In the genomic region with DNA sequence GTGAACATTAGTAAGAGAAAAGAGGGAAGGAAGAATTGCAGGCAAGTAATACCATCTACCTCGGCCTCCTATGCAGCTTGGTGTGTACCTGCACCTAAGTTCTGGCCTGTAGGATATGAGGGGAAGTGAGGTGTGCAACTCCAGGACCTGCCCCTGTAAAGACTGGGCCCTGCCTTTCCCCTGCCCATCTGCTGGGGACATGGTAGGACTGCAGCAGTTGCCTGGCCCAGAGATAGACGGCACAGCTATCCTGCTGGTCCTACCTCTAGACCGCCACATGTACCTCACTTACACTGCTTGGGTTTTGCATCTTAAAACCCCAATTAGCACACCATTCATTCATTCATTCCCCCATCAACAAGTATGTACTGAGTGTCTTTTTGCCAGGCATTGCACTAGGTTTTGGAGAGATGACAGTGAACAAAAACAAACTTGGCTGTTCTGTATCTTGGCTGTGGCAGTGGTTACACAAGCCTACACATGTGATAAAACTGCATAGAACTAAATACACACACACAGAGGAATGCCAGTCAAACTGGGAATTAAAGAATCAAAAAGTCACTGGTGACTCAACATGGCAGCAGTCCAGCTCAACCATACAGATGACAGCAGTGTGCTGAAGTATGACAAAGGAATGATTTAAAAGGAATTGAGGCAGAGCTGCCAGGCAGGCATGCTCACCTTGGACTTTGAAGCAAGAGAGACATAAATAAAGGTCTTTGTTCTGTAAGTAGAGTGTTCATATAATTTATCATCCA, we compare ENCODE assay signal across 8 cellular contexts. TPM values are rescaled to one million over a fixed set of nuclear protein-coding genes. Genes with fewer than 3 reads are reported as not detected.
DNase-seq lines count a peak whose midpoint lies in the region; ATAC-seq and TF ChIP-seq lines count a peak whose summit lies in the region.

No MANE protein-coding gene starts in this region.

- peaks cover 0 to 2% (median 0%) of the 10 kb centered on the region in 3 donors for H3K27me3 Mint-ChIP-seq in CD14-positive monocyte (ENCODE audit: low read depth in 3 of 3)

- H3K36me3 Mint-ChIP-seq in CD14-positive monocyte, result peaks cover 21 to 22% of the 10 kb centered on the region in 2 donors

- no peak for TF ChIP-seq CTCF in CD14-positive monocyte (IDR thresholded peaks at IDR 0.05)
- no peak for TF ChIP-seq CTCF in esophagus muscularis mucosa (IDR thresholded peaks at IDR 0.05)

- H3K9me3 Mint-ChIP-seq in CD14-positive monocyte, result peaks cover 0 to 10% (median 2%) of the 10 kb centered on the region in 7 donors

- intact Hi-C loops in CD14-positive monocyte (cut with micrococcal nuclease), result loop anchor here in 1 of 2 donors (5.0 kb wide), 1 partner anchor 36 kb away; a partner anchor contains a TSS
- intact Hi-C loops in esophagus muscularis mucosa (cut with DNase I), result no loop called here

- no peak for TF ChIP-seq POLR2A in esophagus muscularis mucosa (IDR thresholded peaks at IDR 0.05; ENCODE audit: low read depth)

- TF ChIP-seq EP300 in esophagus muscularis mucosa (IDR thresholded peaks at IDR 0.05), result no peak

- WGBS in esophagus muscularis mucosa, result 89% methylated on average over 3 of the region's 3 CpGs

- H3K36me3 ChIP-seq in esophagus muscularis mucosa, result peaks cover 0 to 7% (median 6%) of the 10 kb centered on the region in 4 donors

- H3K27me3 ChIP-seq in esophagus muscularis mucosa, result no peaks in the 10 kb centered on the region

- H3K4me1 Mint-ChIP-seq in CD14-positive monocyte, result peaks cover 60% of the 10 kb centered on the region

- H3K4me3 ChIP-seq in esophagus muscularis mucosa, result no peak overlapping the region

- DNase-seq in CD14-positive monocyte (ENCODE audit: low spot score) (peak; percentile 76), NCI-H226 (peak; percentile 62), esophagus muscularis mucosa (ENCODE audit: extremely low spot score) (peak; percentile 34), pons (ENCODE audit: low spot score) (peak; percentile 51), Kasumi-1 (lab: John Stamatoyannopoulos, UW) (no peak), NCI-H446 (lab: John Stamatoyannopoulos, UW) (no peak), HuH-7 (ENCODE audit: low spot score) (no peak)

- H3K9me3 ChIP-seq in esophagus muscularis mucosa, result no peaks in the 10 kb centered on the region

- peaks cover 31 to 48% (median 41%) of the 10 kb centered on the region in 4 donors for H3K4me1 ChIP-seq in esophagus muscularis mucosa

- H3K27ac Mint-ChIP-seq in CD14-positive monocyte, result peak overlapping the region; percentile 56 to 85 (median 68)

- H3K27ac ChIP-seq in esophagus muscularis mucosa (replicated peaks in 1 of 4), result peak overlapping the region in 3 of 4 donors; percentile 10 to 60 (median 47)

- no peak for ATAC-seq in GM18861 (IDR thresholded peaks at IDR 0.05; ENCODE audit: unreplicated experiment)

- no peak overlapping the region for H3K4me3 Mint-ChIP-seq in CD14-positive monocyte

RNA-seq across cellular contexts. Expression of a gene that starts 23.3 kb away (rescaled TPM):
- 100 to 1,000 TPM; 385 to 523 TPM for polyA plus RNA-seq in CD14-positive monocyte
- total RNA-seq in esophagus muscularis mucosa, result 100 to 1,000 TPM; 132 to 205 (median 190) TPM

RNA-seq across cellular contexts. Expression of a gene that starts 35.1 kb away (rescaled TPM):
- 1 to 10 TPM; 4.1 to 7.1 TPM for polyA plus RNA-seq in CD14-positive monocyte
- 10 to 100 TPM; 17.7 to 22.8 (median 20.5) TPM for total RNA-seq in esophagus muscularis mucosa

Comparison
In these comparisons a context has a peak if more than half of its experiments do, and no peak if none do; other contexts are left out.
1. DNase-seq: peak in CD14-positive monocyte (single experiment), NCI-H226 (single experiment), esophagus muscularis mucosa (single experiment) and pons (single experiment); none in Kasumi-1 (0 of 2), NCI-H446 (0 of 2) and HuH-7 (single experiment).